In the genomic region with DNA sequence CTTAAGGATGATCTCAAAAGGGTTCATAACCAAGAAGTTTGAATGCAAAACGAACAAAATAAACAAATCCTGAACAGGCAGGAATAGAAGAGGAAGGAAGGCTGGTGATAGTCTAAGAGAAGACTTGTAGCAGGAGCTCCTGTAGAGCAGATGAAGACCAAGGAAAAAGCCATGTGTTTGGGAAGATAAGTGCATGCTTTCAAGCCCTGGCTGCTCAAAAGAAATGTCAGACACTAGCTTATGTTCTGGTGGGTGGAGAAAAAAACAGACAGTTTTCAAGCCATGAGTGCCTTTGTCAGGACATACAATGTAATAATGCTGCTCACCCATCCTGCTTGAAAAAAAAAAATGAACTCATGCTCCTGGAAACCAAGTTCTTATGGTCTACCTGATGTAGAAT, we compare ENCODE assay signal across 21 cellular contexts. TPM values are rescaled to one million over a fixed set of nuclear protein-coding genes. Genes with fewer than 3 reads are reported as not detected.
DNase-seq lines count a peak whose midpoint lies in the region; ATAC-seq, FAIRE-seq and TF ChIP-seq lines count a peak whose summit lies in the region.
"Had no signal": no experiment of that assay in that cellular context is flagged by ENCODE, and none has a peak within 500 bp of the region (broad histone marks: within the 10 kb centered on the region; RNA-seq: fewer than 3 reads in every experiment).

No MANE protein-coding gene starts in this region.

- peak overlapping the region in 2 of 7 donors; percentile 19 to 39 for H3K4me3 Mint-ChIP-seq in CD8-positive, alpha-beta memory T cell
- H3K4me3 Mint-ChIP-seq: activated CD8-positive, alpha-beta memory T cell treated with anti-CD3 and anti-CD28 coated beads, Interleukin-2, amount 10 ng/mL, durations not matched to agents 7 days and 5 days; HFFc6 had no signal

- peak overlapping the region; percentile 20 for H3K27ac ChIP-seq in A673 (ENCODE audit: low read depth, low read length, poor library complexity, severe bottlenecking)
- H3K27ac ChIP-seq in CD8-positive, alpha-beta memory T cell (ENCODE audit: low read depth, low read length), result no peak overlapping the region
- H3K27ac ChIP-seq: adrenal gland, SJSA1, vagina had no signal

- FAIRE-seq in D721Med (lab: Jason Lieb, UNC), result no peak

- CTCF ChIA-PET in A673 (lab: Charles Lee), result no interaction called here
- CTCF ChIA-PET in CD8-positive, alpha-beta memory T cell (lab: Charles Lee), result interaction anchor here (0.9 to 2.6 kb wide), 3 partner anchors 12 to 31 kb away, joined by 3 to 10 read pairs (median 3); a partner anchor contains a TSS

- no peaks in the 10 kb centered on the region for H3K9me3 ChIP-seq in A673 (ENCODE audit: low read depth, low read length, poor library complexity, severe bottlenecking)
- no peaks in the 10 kb centered on the region for H3K9me3 ChIP-seq in CD8-positive, alpha-beta memory T cell (ENCODE audit: low read length)
- H3K9me3 ChIP-seq: adrenal gland, SJSA1, vagina had no signal

- H3K9me3 Mint-ChIP-seq in CD8-positive, alpha-beta memory T cell, result no peaks in the 10 kb centered on the region
- H3K9me3 Mint-ChIP-seq: HFFc6 had no signal

- H3K4me1 Mint-ChIP-seq in CD8-positive, alpha-beta memory T cell, result peaks cover 40 to 71% (median 64%) of the 10 kb centered on the region in 3 donors

- TF ChIP-seq CTCF in A673 (conservative IDR thresholded peaks at IDR 0.05; ENCODE audit: low read depth, low read length) (no peak), D721Med (IDR thresholded peaks at IDR 0.05; ENCODE audit: insufficient read depth, missing control alignments) (no peak)

- no peak for DNase-seq in A673 (ENCODE audit: low spot score)
- no peak for DNase-seq in CD8-positive, alpha-beta memory T cell
- DNase-seq in OCI-M2 (lab: John Stamatoyannopoulos, UW; ENCODE audit: unreplicated experiment), result peak; percentile 23
- peak; percentile 69 to 83 for DNase-seq in erythroblast (lab: John Stamatoyannopoulos, UW)
- DNase-seq in sciatic nerve (ENCODE audit: low spot score), result no peak
- no peak for DNase-seq in NCI-H2196 (lab: John Stamatoyannopoulos, UW; ENCODE audit: unreplicated experiment)
- DNase-seq in D721Med (ENCODE audit: insufficient read length, low spot score), result no peak
- DNase-seq: activated CD4-positive, alpha-beta T cell treated with anti-CD3 and anti-CD28 coated beads for 4 hours; activated CD8-positive, alpha-beta memory T cell treated with anti-CD3 and anti-CD28 coated beads, Interleukin-2, amount 10 ng/mL, durations not matched to agents 7 days and 5 days; adrenal gland; DND-41; dorsolateral prefrontal cortex; HFFc6; NCI-H1417 treated with DMSO at 0.1 percent for 48 hours; NCI-H2171 treated with DMSO at 0.1 percent for 48 hours; NCI-H774 had no signal

- no peaks in the 10 kb centered on the region for H3K36me3 ChIP-seq in A673 (ENCODE audit: insufficient read depth, low read length, poor library complexity, severe bottlenecking)
- H3K36me3 ChIP-seq in CD8-positive, alpha-beta memory T cell (ENCODE audit: insufficient read depth, low read length), result no peaks in the 10 kb centered on the region
- H3K36me3 ChIP-seq: adrenal gland, SJSA1, vagina had no signal

- H3K27me3 Mint-ChIP-seq in CD8-positive, alpha-beta memory T cell, result no peaks in the 10 kb centered on the region
- H3K27me3 Mint-ChIP-seq: activated CD8-positive, alpha-beta memory T cell treated with anti-CD3 and anti-CD28 coated beads, Interleukin-2, amount 10 ng/mL, durations not matched to agents 7 days and 5 days had no signal

- no peak overlapping the region for H3K4me3 ChIP-seq in A673 (ENCODE audit: low read depth, low read length, poor library complexity, severe bottlenecking)
- H3K4me3 ChIP-seq in CD8-positive, alpha-beta memory T cell (ENCODE audit: low read length), result no peak overlapping the region
- H3K4me3 ChIP-seq: adrenal gland, dorsolateral prefrontal cortex, SJSA1, vagina had no signal

- H3K27ac Mint-ChIP-seq in CD8-positive, alpha-beta memory T cell, result peak overlapping the region in 5 of 8 donors; percentile 3 to 71 (median 21)
- H3K27ac Mint-ChIP-seq: activated CD8-positive, alpha-beta memory T cell treated with anti-CD3 and anti-CD28 coated beads, Interleukin-2, amount 10 ng/mL, durations not matched to agents 7 days and 5 days; HFFc6 had no signal

- intact Hi-C loops in A673 (cut with micrococcal nuclease; ENCODE audit: unreplicated experiment) (no loop called here), sciatic nerve (cut with DNase I) (no loop called here)

- POLR2A ChIA-PET in A673 (lab: Charles Lee; ENCODE audit: low non-redundant PET), result interaction anchor here (0.6 kb wide), 1 partner anchor 63 kb away, joined by 3 read pairs; no protein-coding TSS in a partner anchor
- POLR2A ChIA-PET in CD8-positive, alpha-beta memory T cell (lab: Charles Lee), result no interaction called here

- H3K4me1 ChIP-seq in A673 (ENCODE audit: insufficient read depth, low read length, poor library complexity, severe bottlenecking), result peaks cover 35% of the 10 kb centered on the region
- peaks cover 17% of the 10 kb centered on the region for H3K4me1 ChIP-seq in CD8-positive, alpha-beta memory T cell (ENCODE audit: insufficient read depth, low read length)
- H3K4me1 ChIP-seq: SJSA1 had no signal

- no TSS peak for BruUV-seq in A673 (replicated peaks; lab: Mats Ljungman, UMichigan)

- H3K27me3 ChIP-seq in A673 (replicated peaks; ENCODE audit: insufficient read depth, low read depth, low read length, poor library complexity), result no peaks in the 10 kb centered on the region
- H3K27me3 ChIP-seq in CD8-positive, alpha-beta memory T cell (ENCODE audit: insufficient read depth, low read length, poor library complexity, severe bottlenecking), result no peaks in the 10 kb centered on the region
- H3K27me3 ChIP-seq: adrenal gland, dorsolateral prefrontal cortex, SJSA1, vagina had no signal

- TF ChIP-seq POLR2A in erythroblast (IDR thresholded peaks at IDR 0.05; ENCODE audit: low read length), result no peak

- ATAC-seq in sciatic nerve (no peak), HG03196 (IDR thresholded peaks at IDR 0.05; ENCODE audit: unreplicated experiment) (no peak)
- ATAC-seq: activated CD8-positive, alpha-beta memory T cell treated with anti-CD3 and anti-CD28 coated beads, Interleukin-2, amount 10 ng/mL, durations not matched to agents 7 days and 5 days; esophagus mucosa; left lobe of liver had no signal

- H3K36me3 Mint-ChIP-seq in CD8-positive, alpha-beta memory T cell, result peaks cover 0 to 15% (median 2%) of the 10 kb centered on the region in 3 donors

RNA-seq across cellular contexts. Expression of a gene that starts 27.4 kb away (rescaled TPM):
- 46.6 and 48.9 TPM in 2 replicates for total RNA-seq in A673 (2021)
- 10 to 100 TPM; 52.5 to 53.0 TPM for total RNA-seq in CD8-positive, alpha-beta memory T cell
- polyA plus RNA-seq in CD8-positive, alpha-beta memory T cell, result 129 TPM
- 44.1 TPM for total RNA-seq in sciatic nerve

RNA-seq across cellular contexts. Expression of a gene that starts 31.0 kb away (rescaled TPM):
- total RNA-seq in A673 (2021) (47.8 and 50.0 TPM in 2 replicates), sciatic nerve (38.2 TPM)
- total RNA-seq in CD8-positive, alpha-beta memory T cell, result 10 to 100 TPM; 23.8 to 25.1 TPM
- polyA plus RNA-seq in CD8-positive, alpha-beta memory T cell, result 16.2 TPM

Comparison
In these comparisons a context has a peak if more than half of its experiments do, and no peak if none do; other contexts are left out.
1. DNase-seq: peak in OCI-M2 (single experiment) and erythroblast (2 of 2); none in A673 (single experiment), CD8-positive, alpha-beta memory T cell (0 of 5), sciatic nerve (single experiment), NCI-H2196 (single experiment) and D721Med (single experiment).